16 cellular contexts compared by ENCODE assay signal in the genomic region with DNA sequence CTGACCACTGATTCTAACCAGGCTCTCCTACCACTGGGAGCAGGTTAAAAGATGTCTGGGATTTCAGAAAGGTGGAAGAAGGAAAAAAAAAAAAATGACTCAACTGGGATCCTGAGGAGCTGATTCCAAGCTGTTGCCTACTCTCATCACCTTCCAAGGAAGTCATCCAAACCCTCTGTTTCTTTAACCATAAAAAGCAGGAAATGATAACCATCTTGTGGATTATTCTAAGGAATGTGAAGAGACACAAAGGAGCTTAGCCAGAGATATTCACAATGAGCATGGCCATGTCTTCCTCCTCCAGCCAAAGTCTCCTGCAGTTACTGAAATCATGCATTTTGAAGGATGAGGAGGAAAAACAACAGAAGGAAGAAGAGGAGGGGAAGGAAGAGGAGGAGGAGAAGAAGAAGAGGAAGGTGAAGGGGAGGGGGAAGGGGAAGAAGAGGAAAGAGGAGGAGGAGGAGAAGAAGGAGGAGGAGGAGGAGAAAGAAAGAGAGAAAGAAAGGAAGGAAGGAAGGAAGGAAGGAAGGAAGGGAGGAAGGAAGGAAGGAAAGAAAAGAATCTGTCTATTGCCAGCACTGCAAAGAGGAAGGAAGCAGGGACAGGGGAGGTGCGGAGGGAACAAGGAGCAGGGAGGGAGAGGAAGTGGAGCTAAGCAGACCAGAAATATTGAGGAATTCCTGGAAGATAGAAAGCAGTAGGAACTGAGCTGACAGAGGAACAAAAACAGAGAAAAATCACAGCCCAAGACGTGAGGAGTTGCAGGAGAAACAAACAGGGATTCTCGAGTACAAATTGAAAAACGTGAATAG.
DNase-seq lines count a peak whose midpoint lies in the region; ATAC-seq and TF ChIP-seq lines count a peak whose summit lies in the region.
"Had no signal": no experiment of that assay in that cellular context is flagged by ENCODE, and none has a peak within 500 bp of the region (broad histone marks: within the 10 kb centered on the region; RNA-seq: fewer than 3 reads in every experiment).

No MANE protein-coding gene starts in this region.

- H3K27ac Mint-ChIP-seq in activated CD8-positive, alpha-beta memory T cell treated with anti-CD3 and anti-CD28 coated beads, Interleukin-2, amount 10 ng/mL, durations not matched to agents 7 days and 5 days, result peak overlapping the region; percentile 89
- peak overlapping the region; percentile 50 for H3K27ac Mint-ChIP-seq in activated naive CD8-positive, alpha-beta T cell treated with anti-CD3 and anti-CD28 coated beads, Interleukin-2, amount 50 U/mL, for 24 hours
- no peak overlapping the region for H3K27ac Mint-ChIP-seq in osteocyte (ENCODE audit: unreplicated experiment)

- H3K4me3 Mint-ChIP-seq in activated CD8-positive, alpha-beta memory T cell treated with anti-CD3 and anti-CD28 coated beads, Interleukin-2, amount 10 ng/mL, durations not matched to agents 7 days and 5 days, result peak overlapping the region; percentile 71
- peak overlapping the region; percentile 69 for H3K4me3 Mint-ChIP-seq in activated naive CD8-positive, alpha-beta T cell treated with anti-CD3 and anti-CD28 coated beads, Interleukin-2, amount 50 U/mL, for 24 hours
- no peak overlapping the region for H3K4me3 Mint-ChIP-seq in osteocyte (ENCODE audit: unreplicated experiment)

- TF ChIP-seq CTCF in osteocyte (IDR thresholded peaks at IDR 0.05) (no peak), foreskin fibroblast (IDR thresholded peaks at IDR 0.05; ENCODE audit: low read depth, low read length) (no peak)

- no peaks in the 10 kb centered on the region for H3K9me3 Mint-ChIP-seq in activated CD8-positive, alpha-beta memory T cell treated with anti-CD3 and anti-CD28 coated beads, Interleukin-2, amount 10 ng/mL, durations not matched to agents 7 days and 5 days (ENCODE audit: low read depth)
- no peaks in the 10 kb centered on the region for H3K9me3 Mint-ChIP-seq in activated naive CD8-positive, alpha-beta T cell treated with anti-CD3 and anti-CD28 coated beads, Interleukin-2, amount 50 U/mL, for 24 hours
- H3K9me3 Mint-ChIP-seq in osteocyte (ENCODE audit: unreplicated experiment), result no peaks in the 10 kb centered on the region

- peaks cover 39% of the 10 kb centered on the region for H3K4me1 Mint-ChIP-seq in activated CD8-positive, alpha-beta memory T cell treated with anti-CD3 and anti-CD28 coated beads, Interleukin-2, amount 10 ng/mL, durations not matched to agents 7 days and 5 days
- peaks cover 53% of the 10 kb centered on the region for H3K4me1 Mint-ChIP-seq in activated naive CD8-positive, alpha-beta T cell treated with anti-CD3 and anti-CD28 coated beads, Interleukin-2, amount 50 U/mL, for 24 hours
- peaks cover 8% of the 10 kb centered on the region for H3K4me1 Mint-ChIP-seq in osteocyte (ENCODE audit: unreplicated experiment)

- CTCF ChIA-PET in activated CD8-positive, alpha-beta memory T cell treated with anti-CD3 and anti-CD28 coated beads, Interleukin-2, amount 10 ng/mL, durations not matched to agents 7 days and 5 days (lab: Charles Lee), result interaction anchor here (0.9 to 2.3 kb wide), 7 partner anchors 7 to 67 kb away, joined by 3 to 13 read pairs (median 7); no protein-coding TSS in a partner anchor

- no peaks in the 10 kb centered on the region for H3K9me3 ChIP-seq in KOPT-K1 (ENCODE audit: insufficient read depth, low read length, poor library complexity, severe bottlenecking)

- DNase-seq in activated CD8-positive, alpha-beta memory T cell treated with anti-CD3 and anti-CD28 coated beads, Interleukin-2, amount 10 ng/mL, durations not matched to agents 7 days and 5 days, result no peak
- DNase-seq in activated CD8-positive, alpha-beta memory T cell treated with anti-CD3 and anti-CD28 coated beads, Interleukin-2, amount 50 U/mL, for 4 hours, result no peak
- DNase-seq in activated naive CD8-positive, alpha-beta T cell treated with anti-CD3 and anti-CD28 coated beads, Interleukin-2, amount 50 U/mL, for 24 hours, result no peak
- peak; percentile 21 for DNase-seq in osteocyte (ENCODE audit: extremely low spot score, unreplicated experiment)
- DNase-seq in cortex of kidney (lab: John Stamatoyannopoulos, UW), result no peak
- DNase-seq in foreskin fibroblast, result no peak
- DNase-seq: activated gamma-delta T cell; mesenchymal stem cell; NCI-H1417; NCI-H69; posterior cingulate gyrus; stimulated activated CD8-positive, alpha-beta memory T cell treated with anti-CD3 and anti-CD28 coated beads, Interleukin-4, amount 100 ng/mL, for 48 hours; WERI-Rb-1 had no signal

- ATAC-seq in activated CD8-positive, alpha-beta memory T cell treated with anti-CD3 and anti-CD28 coated beads, Interleukin-2, amount 10 ng/mL, durations not matched to agents 7 days and 5 days, result no peak
- ATAC-seq in activated naive CD8-positive, alpha-beta T cell treated with anti-CD3 and anti-CD28 coated beads, Interleukin-2, amount 50 U/mL, for 24 hours, result no peak
- no peak for ATAC-seq in HG02870 (IDR thresholded peaks at IDR 0.05; ENCODE audit: unreplicated experiment)
- ATAC-seq: Right ventricle myocardium inferior had no signal

- no peak overlapping the region for H3K4me3 ChIP-seq in foreskin fibroblast (ENCODE audit: low read depth in 1 of 2, low read length in 2 of 2)

- H3K36me3 ChIP-seq in KOPT-K1 (ENCODE audit: insufficient read depth, low read length), result no peaks in the 10 kb centered on the region
- H3K36me3 ChIP-seq: WERI-Rb-1 had no signal

- H3K27ac ChIP-seq in KOPT-K1 (ENCODE audit: low read depth, low read length, poor library complexity, severe bottlenecking), result peak overlapping the region; percentile 95
- H3K27ac ChIP-seq: WERI-Rb-1 had no signal

- peaks cover 25% of the 10 kb centered on the region for H3K27me3 Mint-ChIP-seq in activated CD8-positive, alpha-beta memory T cell treated with anti-CD3 and anti-CD28 coated beads, Interleukin-2, amount 10 ng/mL, durations not matched to agents 7 days and 5 days
- H3K27me3 Mint-ChIP-seq in activated naive CD8-positive, alpha-beta T cell treated with anti-CD3 and anti-CD28 coated beads, Interleukin-2, amount 50 U/mL, for 24 hours, result peaks cover 5% of the 10 kb centered on the region
- H3K27me3 Mint-ChIP-seq in osteocyte (ENCODE audit: unreplicated experiment), result peaks cover 75% of the 10 kb centered on the region

- peaks cover 1% of the 10 kb centered on the region for H3K36me3 Mint-ChIP-seq in activated CD8-positive, alpha-beta memory T cell treated with anti-CD3 and anti-CD28 coated beads, Interleukin-2, amount 10 ng/mL, durations not matched to agents 7 days and 5 days
- no peaks in the 10 kb centered on the region for H3K36me3 Mint-ChIP-seq in activated naive CD8-positive, alpha-beta T cell treated with anti-CD3 and anti-CD28 coated beads, Interleukin-2, amount 50 U/mL, for 24 hours (ENCODE audit: low read depth)
- H3K36me3 Mint-ChIP-seq in osteocyte (ENCODE audit: unreplicated experiment), result no peaks in the 10 kb centered on the region
